In genomic region chr5:399296-400281, GRCh38 we compare ENCODE assay signal across 8 cellular contexts. TPM values are rescaled to one million over a fixed set of nuclear protein-coding genes. Genes with fewer than 3 reads are reported as not detected.
DNase-seq lines count a peak whose midpoint lies in the region; ATAC-seq and TF ChIP-seq lines count a peak whose summit lies in the region.

No MANE protein-coding gene starts in this region.

- peak; percentile 99 for DNase-seq in DMS53 treated with DMSO at 0.1 percent for 48 hours (lab: John Stamatoyannopoulos, UW; ENCODE audit: unreplicated experiment)
- DNase-seq in NCI-H748 (lab: John Stamatoyannopoulos, UW; ENCODE audit: unreplicated experiment) = peak; percentile 100
- DNase-seq in activated gamma-delta T cell treated with anti-CD3 and anti-CD28 coated beads, Interleukin-2, amount 50 U/mL, for 16 hours (ENCODE audit: low read depth) = peak; percentile 61
- DNase-seq in cardiac muscle cell (ENCODE audit: low read depth in 1 of 2, low spot score in 1 of 2) = peak; percentile 66 to 96
- peak; percentile 7 for DNase-seq in prostate gland (ENCODE audit: low spot score)

- no peaks in the 10 kb centered on the region for H3K9me3 ChIP-seq in cardiac muscle cell (ENCODE audit: low read depth)
- H3K9me3 ChIP-seq in prostate gland = no peaks in the 10 kb centered on the region

- no peak overlapping the region for H3K4me3 ChIP-seq in cardiac muscle cell
- no peak overlapping the region for H3K4me3 ChIP-seq in prostate gland

- H3K27me3 ChIP-seq in cardiac muscle cell (no peaks in the 10 kb centered on the region), prostate gland (replicated peaks; ENCODE audit: insufficient read depth) (no peaks in the 10 kb centered on the region)

- no peak for TF ChIP-seq POLR2A in prostate gland (IDR thresholded peaks at IDR 0.05)

- ATAC-seq in GM19468 (IDR thresholded peaks at IDR 0.05; ENCODE audit: extremely low read depth, unreplicated experiment) (peak; percentile 86), HG03521 (IDR thresholded peaks at IDR 0.05; ENCODE audit: unreplicated experiment) (peak; percentile 73), HG02623 (IDR thresholded peaks at IDR 0.05; ENCODE audit: unreplicated experiment) (no peak)

- intact Hi-C loops in prostate gland (cut with DNase I) = no loop called here

- H3K4me1 ChIP-seq in cardiac muscle cell (ENCODE audit: low read depth) (peaks cover 11% of the 10 kb centered on the region), prostate gland (replicated peaks) (no peaks in the 10 kb centered on the region)

- H3K27ac ChIP-seq in cardiac muscle cell (no peak overlapping the region), prostate gland (no peak overlapping the region)

- TF ChIP-seq CTCF in cardiac muscle cell (IDR thresholded peaks at IDR 0.05; ENCODE audit: low read depth, low read length) (no peak), prostate gland (IDR thresholded peaks at IDR 0.05) (no peak)

- H3K36me3 ChIP-seq in cardiac muscle cell (no peaks in the 10 kb centered on the region), prostate gland (no peaks in the 10 kb centered on the region)

- WGBS in prostate gland = 38% methylated on average over 43 of the region's 45 CpGs

RNA-seq across cellular contexts. Expression of gene EXOC3, which starts 43.4 kb away (rescaled TPM):
- total RNA-seq in cardiac muscle cell (30.5 and 56.4 TPM in 2 replicates), prostate gland (10 to 100 TPM; 44.3 to 79.7 TPM)
- polyA plus RNA-seq in cardiac muscle cell = 34.8 and 36.3 TPM in 2 replicates

Comparison
In these comparisons a context has a peak if more than half of its experiments do, and no peak if none do; other contexts are left out.
1. DNase-seq: peak in every context shown above with its lines; median percentile 100 in NCI-H748; 99 in DMS53 treated with DMSO at 0.1 percent for 48 hours; 81 in cardiac muscle cell; 61 in activated gamma-delta T cell treated with anti-CD3 and anti-CD28 coated beads, Interleukin-2, amount 50 U/mL, for 16 hours; 7 in prostate gland.